In genomic region chr17:57747221-57748017, GRCh38 we compare ENCODE assay signal across 7 cellular contexts. TPM values are rescaled to one million over a fixed set of nuclear protein-coding genes. Genes with fewer than 3 reads are reported as not detected.
DNase-seq lines count a peak whose midpoint lies in the region; ATAC-seq and TF ChIP-seq lines count a peak whose summit lies in the region.

No MANE protein-coding gene starts in this region.

- 27% methylated on average over 6 of the region's 6 CpGs for WGBS in right cardiac atrium

- H3K4me1 ChIP-seq in right cardiac atrium (ENCODE audit: control insufficient read depth, insufficient read depth, low read length) = no peaks in the 10 kb centered on the region
- no peaks in the 10 kb centered on the region for H3K4me1 ChIP-seq in gastrocnemius medialis

- TF ChIP-seq POLR2A in gastrocnemius medialis (IDR thresholded peaks at IDR 0.05) = no peak

- peak; percentile 57 for DNase-seq in GDM1 (lab: John Stamatoyannopoulos, UW)
- DNase-seq in M059J (ENCODE audit: low read depth) = peak; percentile 55
- DNase-seq in RWPE1 (ENCODE audit: low spot score) = peak; percentile 67
- peak; percentile 70 for DNase-seq in amniotic epithelial cell (ENCODE audit: low read depth)
- no peak for DNase-seq in right cardiac atrium
- peak in 1 of 2 donors; percentile 24 for DNase-seq in gastrocnemius medialis

- TF ChIP-seq CTCF in RWPE1 (conservative IDR thresholded peaks at IDR 0.05; ENCODE audit: low read depth) = peak; percentile 88
- peak; percentile 52 to 76 (median 58) for TF ChIP-seq CTCF in gastrocnemius medialis (IDR thresholded peaks at IDR 0.05 in 4 of 5, conservative IDR thresholded peaks at IDR 0.05 in 1 of 5)

- no peak overlapping the region for H3K27ac ChIP-seq in RWPE1
- H3K27ac ChIP-seq in right cardiac atrium (ENCODE audit: low read length) = no peak overlapping the region
- H3K27ac ChIP-seq in gastrocnemius medialis = no peak overlapping the region

- POLR2A ChIA-PET in RWPE1 (lab: Yijun Ruan, JAX; ENCODE audit: low non-redundant PET) = no interaction called here

- no peak overlapping the region for H3K4me3 ChIP-seq in right cardiac atrium (ENCODE audit: low read length)
- H3K4me3 ChIP-seq in gastrocnemius medialis = no peak overlapping the region

- CTCF ChIA-PET in RWPE1 (lab: Yijun Ruan, JAX) = interaction anchor here (0.5 to 1.4 kb wide), 10 partner anchors 10 to 915 kb away, joined by 3 to 8 read pairs (median 3); no protein-coding TSS in a partner anchor

- H3K36me3 ChIP-seq in gastrocnemius medialis = no peaks in the 10 kb centered on the region

- H3K9me3 ChIP-seq in right cardiac atrium (ENCODE audit: control insufficient read depth, low read length) = no peaks in the 10 kb centered on the region
- H3K9me3 ChIP-seq in gastrocnemius medialis = no peaks in the 10 kb centered on the region

- intact Hi-C loops in right cardiac atrium (cut with DNase I) = loop anchor here in 3 of 4 donors (2.0 to 10.0 kb wide), 4 partner anchors 505 to 617 kb away; no protein-coding TSS in a partner anchor
- intact Hi-C loops in gastrocnemius medialis (cut with DNase I; ENCODE audit: low total_unique reads) = loop anchor here (1.0 kb wide), 2 partner anchors 504 to 616 kb away; no protein-coding TSS in a partner anchor

- H3K27me3 ChIP-seq in right cardiac atrium (ENCODE audit: control insufficient read depth, insufficient read depth) = no peaks in the 10 kb centered on the region
- no peaks in the 10 kb centered on the region for H3K27me3 ChIP-seq in gastrocnemius medialis

- in situ Hi-C loops in gastrocnemius medialis (cut with MboI; ENCODE audit: low sequenced_read_pairs in 4 of 4) = loop anchor here (5.0 to 25.0 kb wide), 4 partner anchors 510 to 625 kb away; no protein-coding TSS in a partner anchor

- ATAC-seq in right cardiac atrium (peak; percentile 36 to 52), gastrocnemius medialis (peak; percentile 62 to 87), HG02938 (IDR thresholded peaks at IDR 0.05; ENCODE audit: unreplicated experiment) (no peak)

RNA-seq across cellular contexts. Expression of gene CCDC182, which starts 2.3 kb away (rescaled TPM):
- total RNA-seq in M059J (2014; rRNA removed; shearing (Covaris generic)) = not detected in 2 replicates
- not detected for total RNA-seq in right cardiac atrium
- polyA plus RNA-seq in right cardiac atrium = not detected
- total RNA-seq in gastrocnemius medialis = not detected

Comparison
In these comparisons a context has a peak if more than half of its experiments do, and no peak if none do; other contexts are left out.
1. DNase-seq: peak in GDM1 (single experiment), M059J (single experiment), RWPE1 (single experiment) and amniotic epithelial cell (single experiment); none in right cardiac atrium (0 of 3).